8 cellular contexts compared by ENCODE assay signal in the genomic region with DNA sequence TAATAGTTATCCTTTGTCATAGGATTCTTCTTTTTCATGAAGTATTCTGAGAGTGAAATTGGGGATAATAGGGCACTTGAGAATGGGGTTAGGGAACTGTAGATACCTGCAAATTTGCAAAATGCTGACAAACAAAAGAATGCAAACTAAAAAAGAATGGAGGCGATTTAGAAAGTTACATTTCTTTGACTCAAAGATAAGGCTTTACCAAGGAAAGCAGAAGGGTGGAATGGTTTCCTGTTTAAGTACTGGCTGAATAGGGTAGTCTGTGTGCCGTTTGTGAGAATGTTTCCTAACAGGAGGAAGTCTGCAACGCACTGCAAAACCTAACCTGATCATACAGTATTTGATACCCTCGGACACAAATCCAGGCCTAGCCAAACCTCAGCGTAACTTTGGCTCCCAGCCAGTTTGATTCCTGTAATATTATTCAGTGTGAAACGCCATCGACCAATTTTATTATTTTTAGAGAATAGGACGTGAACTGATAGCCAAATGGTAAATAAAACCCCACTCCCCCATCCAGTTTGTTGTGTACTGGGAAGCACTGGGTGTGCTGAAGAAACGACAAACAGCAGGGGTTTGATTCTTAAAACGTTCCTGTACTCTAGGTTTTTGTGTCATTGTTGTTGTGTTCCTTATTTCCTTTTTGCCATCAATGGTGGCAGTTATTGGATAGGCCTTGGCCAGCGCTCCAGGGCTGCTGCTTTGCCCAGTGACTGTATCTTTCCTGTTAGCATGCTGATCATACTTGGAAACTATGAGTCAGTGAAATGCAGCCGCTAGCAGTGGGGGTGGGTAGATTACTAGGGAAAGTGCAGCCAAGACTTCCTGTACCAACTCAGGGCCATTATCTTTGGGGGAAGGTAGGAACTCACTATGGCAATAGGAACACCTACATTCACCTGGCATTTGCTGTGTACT.
DNase-seq lines count a peak whose midpoint lies in the region; ATAC-seq and TF ChIP-seq lines count a peak whose summit lies in the region.

No MANE protein-coding gene starts in this region.

- H3K27ac Mint-ChIP-seq in activated T-cell treated with anti-CD3 and anti-CD28 coated beads, Interleukin-2, amount 50 U/mL, for 72 hours = peak overlapping the region; percentile 97
- H3K27ac Mint-ChIP-seq in nephron progenitor cell = peak overlapping the region; percentile 17

- peak overlapping the region; percentile 49 to 73 for H3K4me3 Mint-ChIP-seq in activated T-cell treated with anti-CD3 and anti-CD28 coated beads, Interleukin-2, amount 50 U/mL, for 72 hours
- no peak overlapping the region for H3K4me3 Mint-ChIP-seq in nephron progenitor cell

- no peaks in the 10 kb centered on the region for H3K27me3 Mint-ChIP-seq in activated T-cell treated with anti-CD3 and anti-CD28 coated beads, Interleukin-2, amount 50 U/mL, for 72 hours (ENCODE audit: low read depth)
- peaks cover 4% of the 10 kb centered on the region for H3K27me3 Mint-ChIP-seq in nephron progenitor cell (ENCODE audit: low read depth, poor library complexity)

- H3K27ac ChIP-seq in PC-9 (peak overlapping the region; percentile 87), substantia nigra (ENCODE audit: low read depth, low read length, poor library complexity, severe bottlenecking) (peak overlapping the region; percentile 53)

- H3K9me3 Mint-ChIP-seq in activated T-cell treated with anti-CD3 and anti-CD28 coated beads, Interleukin-2, amount 50 U/mL, for 72 hours = no peaks in the 10 kb centered on the region
- H3K9me3 Mint-ChIP-seq in nephron progenitor cell = no peaks in the 10 kb centered on the region

- H3K9me2 ChIP-seq in PC-9 (ENCODE audit: insufficient read depth) = 0 out of 2 replicates have a peak, but pooled peaks cover 2% of the 10 kb centered on the region

- peak overlapping the region; percentile 58 for H3K4me2 ChIP-seq in PC-9

- peaks cover 28% of the 10 kb centered on the region for H3K4me1 ChIP-seq in PC-9 (replicated peaks; ENCODE audit: insufficient read depth)

- no peaks in the 10 kb centered on the region for H4K20me1 ChIP-seq in PC-9 (ENCODE audit: insufficient read depth)

- no peaks in the 10 kb centered on the region for H3K36me3 ChIP-seq in PC-9 (ENCODE audit: low read depth)

- H3K27me3 ChIP-seq in PC-9 (ENCODE audit: insufficient read depth, low read depth) = no peaks in the 10 kb centered on the region

- no peaks in the 10 kb centered on the region for H3K79me2 ChIP-seq in PC-9 (ENCODE audit: low read depth)

- H3K4me1 Mint-ChIP-seq in activated T-cell treated with anti-CD3 and anti-CD28 coated beads, Interleukin-2, amount 50 U/mL, for 72 hours (ENCODE audit: low read depth) = peaks cover 67% of the 10 kb centered on the region
- H3K4me1 Mint-ChIP-seq in nephron progenitor cell = peaks cover 39% of the 10 kb centered on the region

- POLR2A ChIA-PET in PC-9 (lab: Charles Lee; ENCODE audit: unreplicated experiment) = no interaction called here

- H2AFZ ChIP-seq in PC-9 = peak overlapping the region; percentile 76

- peak; percentile 94 for DNase-seq in AG20443 (ENCODE audit: low spot score)
- peak; percentile 93 to 98 for DNase-seq in PC-9
- DNase-seq in activated T-cell treated with anti-CD3 and anti-CD28 coated beads, Interleukin-2, amount 50 U/mL, for 72 hours = peak; percentile 74 to 76
- DNase-seq in fibroblast of mammary gland (ENCODE audit: low read depth) = peak; percentile 93
- DNase-seq in nephron progenitor cell = peak; percentile 12
- peak in 46 of 49 donors; percentile 10 to 86 (median 49) for DNase-seq in substantia nigra (lab: John Stamatoyannopoulos, UW)

- H3K36me3 Mint-ChIP-seq in activated T-cell treated with anti-CD3 and anti-CD28 coated beads, Interleukin-2, amount 50 U/mL, for 72 hours (ENCODE audit: insufficient read depth in 2 of 2) = no peaks in the 10 kb centered on the region
- no peaks in the 10 kb centered on the region for H3K36me3 Mint-ChIP-seq in nephron progenitor cell (ENCODE audit: low read depth)

- ATAC-seq in GM19351 (IDR thresholded peaks at IDR 0.05; ENCODE audit: unreplicated experiment) (peak; percentile 81), HG03520 (IDR thresholded peaks at IDR 0.05; ENCODE audit: unreplicated experiment) (peak; percentile 69)
- peak; percentile 90 to 95 for ATAC-seq in activated T-cell treated with anti-CD3 and anti-CD28 coated beads, Interleukin-2, amount 50 U/mL, for 72 hours (replicated peaks in 1 of 2)

- H3K4me3 ChIP-seq in PC-9 (peak overlapping the region; percentile 6; the same call in 1 of the 2 replicates), fibroblast of mammary gland (ENCODE audit: control insufficient read depth, low read depth, low read length) (no peak overlapping the region)

- intact Hi-C loops in PC-9 (cut with micrococcal nuclease; ENCODE audit: unreplicated experiment) = loop anchor here (1.0 to 2.0 kb wide), 4 partner anchors 12 to 146 kb away; no protein-coding TSS in a partner anchor

- no peak for TF ChIP-seq CTCF in PC-9 (conservative IDR thresholded peaks at IDR 0.05)
- no peak for TF ChIP-seq CTCF in fibroblast of mammary gland (conservative IDR thresholded peaks at IDR 0.05; ENCODE audit: control insufficient read depth, insufficient read depth, low read depth, low read length)
- TF ChIP-seq CTCF in nephron progenitor cell (IDR thresholded peaks at IDR 0.05) = no peak

- TSS peak; percentile 99 for BruUV-seq in PC-9 (replicated peaks; lab: Mats Ljungman, UMichigan)

- H3F3A ChIP-seq in PC-9 (ENCODE audit: insufficient read depth, low read depth) = peaks cover 16% of the 10 kb centered on the region; the same call in 1 of the 2 replicates

- peaks cover 5% of the 10 kb centered on the region; the same call in 1 of the 2 replicates for H3K9me3 ChIP-seq in PC-9 (ENCODE audit: insufficient read depth, low read depth)

- CTCF ChIA-PET in PC-9 (lab: Charles Lee) = interaction anchor here (0.6 to 1.0 kb wide), 3 partner anchors 12 to 294 kb away, joined by 3 to 11 read pairs (median 4); no protein-coding TSS in a partner anchor

Comparison
In these comparisons a context has a peak if more than half of its experiments do, and no peak if none do; other contexts are left out.
1. DNase-seq: peak in every context shown above with its lines; median percentile 96 in PC-9; 94 in AG20443; 93 in fibroblast of mammary gland; 75 in activated T-cell treated with anti-CD3 and anti-CD28 coated beads, Interleukin-2, amount 50 U/mL, for 72 hours; 49 in substantia nigra; 12 in nephron progenitor cell.